9 cellular contexts compared by ENCODE assay signal in the genomic region with DNA sequence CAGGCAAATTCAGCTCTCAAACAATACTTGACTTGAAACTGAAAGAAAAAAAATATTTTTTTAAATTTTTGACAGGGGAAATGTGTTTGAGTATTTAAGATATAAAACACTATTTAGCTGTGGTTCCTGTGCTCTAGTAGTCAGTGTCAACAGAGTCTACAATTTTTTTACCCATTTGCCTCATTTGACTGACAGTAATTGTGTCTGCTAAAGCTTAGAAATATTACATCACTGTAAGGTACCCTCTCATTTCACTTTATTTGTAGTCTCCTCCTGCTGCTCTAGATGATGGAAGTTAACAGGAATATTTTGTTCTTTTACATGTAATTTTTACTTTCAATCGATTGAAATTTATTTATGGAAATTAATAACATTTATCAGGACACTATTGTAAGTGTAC.
"Had no signal": no experiment of that assay in that cellular context is flagged by ENCODE, and none has a peak within 500 bp of the region (broad histone marks: within the 10 kb centered on the region; RNA-seq: fewer than 3 reads in every experiment).

No MANE protein-coding gene starts in this region.

- H3K4me2 ChIP-seq: GM23338 had no signal

- H3K9me3 ChIP-seq: HAP-1 had no signal

- H3K4me3 Mint-ChIP-seq: GM23338, H9, HFFc6 had no signal

- DNase-seq: GM23248, GOT3, H7, H9, HCEC 1CT, HFFc6 had no signal

- H3K27ac ChIP-seq: GM23248 had no signal

- H3K36me3 ChIP-seq: HAP-1 had no signal

- ATAC-seq: GM23338, HCT116 had no signal

- H3K4me1 Mint-ChIP-seq: GM23338, H9 had no signal

- H3K27ac Mint-ChIP-seq: GM23338, H9, HFFc6 had no signal

- H3K4me3 ChIP-seq: GM23248, GM23338, HAP-1 had no signal

- H3K9ac ChIP-seq: GM23248 had no signal

- H2AFZ ChIP-seq: GM23248, GM23338 had no signal
